ENCODE assay signal across 15 cellular contexts in genomic region chr17:68228817-68229570, GRCh38. TPM values are rescaled to one million over a fixed set of nuclear protein-coding genes. Genes with fewer than 3 reads are reported as not detected.
DNase-seq lines count a peak whose midpoint lies in the region; ATAC-seq and FAIRE-seq lines count a peak whose summit lies in the region.
"Had no signal": no experiment of that assay in that cellular context is flagged by ENCODE, and none has a peak within 500 bp of the region (broad histone marks: within the 10 kb centered on the region; RNA-seq: fewer than 3 reads in every experiment).

No MANE protein-coding gene starts in this region.

- POLR2A ChIA-PET in naive thymus-derived CD4-positive, alpha-beta T cell (lab: Charles Lee): no interaction called here

- H3K9me3 Mint-ChIP-seq in activated naive CD8-positive, alpha-beta T cell treated with anti-CD3 and anti-CD28 coated beads, Interleukin-2, amount 50 U/mL, for 24 hours: no peaks in the 10 kb centered on the region
- H3K9me3 Mint-ChIP-seq in naive thymus-derived CD4-positive, alpha-beta T cell: no peaks in the 10 kb centered on the region

- H3K4me3 Mint-ChIP-seq in activated naive CD8-positive, alpha-beta T cell treated with anti-CD3 and anti-CD28 coated beads, Interleukin-2, amount 50 U/mL, for 24 hours: no peak overlapping the region
- no peak overlapping the region for H3K4me3 Mint-ChIP-seq in naive thymus-derived CD4-positive, alpha-beta T cell

- DNase-seq in Right ventricle myocardium inferior (ENCODE audit: missing footprints) (no peak), cardiac septum (ENCODE audit: low spot score) (no peak), left ventricle myocardium superior (no peak), urothelium cell line (ENCODE audit: low spot score) (no peak), NCI-H524 treated with DMSO at 0.1 percent for 48 hours (lab: John Stamatoyannopoulos, UW) (no peak), hippocampal formation (lab: John Stamatoyannopoulos, UW) (no peak)
- no peak for DNase-seq in activated naive CD8-positive, alpha-beta T cell treated with anti-CD3 and anti-CD28 coated beads, Interleukin-2, amount 50 U/mL, for 24 hours
- DNase-seq in naive thymus-derived CD4-positive, alpha-beta T cell: no peak
- DNase-seq: amniotic stem cell; foreskin melanocyte; KG1; NCI-H146; NCI-H774; stimulated activated CD8-positive, alpha-beta memory T cell treated with anti-CD3 and anti-CD28 coated beads, Interleukin-4, amount 100 ng/mL, for 48 hours had no signal

- H3K27me3 Mint-ChIP-seq in activated naive CD8-positive, alpha-beta T cell treated with anti-CD3 and anti-CD28 coated beads, Interleukin-2, amount 50 U/mL, for 24 hours: no peaks in the 10 kb centered on the region
- H3K27me3 Mint-ChIP-seq in naive thymus-derived CD4-positive, alpha-beta T cell: no peaks in the 10 kb centered on the region

- H3K27me3 ChIP-seq in naive thymus-derived CD4-positive, alpha-beta T cell (ENCODE audit: control insufficient read depth in 2 of 2, insufficient read depth in 2 of 2, low read length in 2 of 2): no peaks in the 10 kb centered on the region
- H3K27me3 ChIP-seq: dorsolateral prefrontal cortex had no signal

- H3K36me3 ChIP-seq in naive thymus-derived CD4-positive, alpha-beta T cell (ENCODE audit: control insufficient read depth in 2 of 3, insufficient read depth in 3 of 3, low read length in 3 of 3): no peaks in the 10 kb centered on the region

- ATAC-seq in Right ventricle myocardium inferior (peak; percentile 38), left ventricle myocardium superior (peak; percentile 25)
- no peak for ATAC-seq in activated naive CD8-positive, alpha-beta T cell treated with anti-CD3 and anti-CD28 coated beads, Interleukin-2, amount 50 U/mL, for 24 hours
- no peak for ATAC-seq in naive thymus-derived CD4-positive, alpha-beta T cell

- H3K9me3 ChIP-seq in naive thymus-derived CD4-positive, alpha-beta T cell (ENCODE audit: control insufficient read depth in 2 of 3, low read length in 3 of 3): no peaks in the 10 kb centered on the region

- peak overlapping the region; percentile 65 for H3K27ac Mint-ChIP-seq in activated naive CD8-positive, alpha-beta T cell treated with anti-CD3 and anti-CD28 coated beads, Interleukin-2, amount 50 U/mL, for 24 hours
- peak overlapping the region in 2 of 9 donors; percentile 45 to 52 for H3K27ac Mint-ChIP-seq in naive thymus-derived CD4-positive, alpha-beta T cell

- CTCF ChIA-PET in naive thymus-derived CD4-positive, alpha-beta T cell (lab: Charles Lee): interaction anchor here (0.5 kb wide), 1 partner anchor 30 kb away, joined by 3 read pairs; no protein-coding TSS in a partner anchor

- peak; percentile 5 for FAIRE-seq in urothelium cell line (lab: Jason Lieb, UNC)

- intact Hi-C loops in Right ventricle myocardium inferior (cut with DNase I) (no loop called here), cardiac septum (cut with DNase I) (no loop called here), left ventricle myocardium superior (cut with micrococcal nuclease) (no loop called here)
- intact Hi-C loops in naive thymus-derived CD4-positive, alpha-beta T cell (cut with micrococcal nuclease): no loop called here

- no peak overlapping the region for H3K4me3 ChIP-seq in naive thymus-derived CD4-positive, alpha-beta T cell (ENCODE audit: low read length)
- H3K4me3 ChIP-seq: dorsolateral prefrontal cortex had no signal

- H3K4me1 Mint-ChIP-seq in activated naive CD8-positive, alpha-beta T cell treated with anti-CD3 and anti-CD28 coated beads, Interleukin-2, amount 50 U/mL, for 24 hours: peaks cover 55% of the 10 kb centered on the region
- H3K4me1 Mint-ChIP-seq in naive thymus-derived CD4-positive, alpha-beta T cell: peaks cover 0 to 25% (median 9%) of the 10 kb centered on the region in 7 donors

- peaks cover 3% of the 10 kb centered on the region for H3K36me3 Mint-ChIP-seq in activated naive CD8-positive, alpha-beta T cell treated with anti-CD3 and anti-CD28 coated beads, Interleukin-2, amount 50 U/mL, for 24 hours (ENCODE audit: low read depth)
- peaks cover 3 to 13% (median 7%) of the 10 kb centered on the region in 5 donors for H3K36me3 Mint-ChIP-seq in naive thymus-derived CD4-positive, alpha-beta T cell

- H3K27ac ChIP-seq in naive thymus-derived CD4-positive, alpha-beta T cell (ENCODE audit: low read depth, low read length): no peak overlapping the region

- H3K4me1 ChIP-seq in naive thymus-derived CD4-positive, alpha-beta T cell (ENCODE audit: control insufficient read depth in 2 of 2, insufficient read depth in 2 of 2, low read length in 2 of 2): peaks cover 0 to 12% of the 10 kb centered on the region in 2 donors

RNA-seq across cellular contexts. Expression of gene AMZ2, which starts 18.8 kb away (rescaled TPM):
- total RNA-seq in Right ventricle myocardium inferior (89.8 TPM), cardiac septum (97.4 TPM), left ventricle myocardium superior (92.1 TPM)
- 10 to 100 TPM; 47.6 to 85.5 (median 73.8) TPM for total RNA-seq in naive thymus-derived CD4-positive, alpha-beta T cell
- 100 to 1,000 TPM in 1 of 2 donors, 10 to 100 TPM in 1; 98.4 to 103 TPM for polyA plus RNA-seq in naive thymus-derived CD4-positive, alpha-beta T cell

Comparison
In these comparisons a context has a peak if more than half of its experiments do, and no peak if none do; other contexts are left out.
1. ATAC-seq: peak in Right ventricle myocardium inferior (single experiment) and left ventricle myocardium superior (single experiment); none in activated naive CD8-positive, alpha-beta T cell treated with anti-CD3 and anti-CD28 coated beads, Interleukin-2, amount 50 U/mL, for 24 hours (single experiment) and naive thymus-derived CD4-positive, alpha-beta T cell (single experiment).